In genomic region chr21:44883250-44883649, GRCh38 we compare ENCODE assay signal across 1 cellular context.
TF ChIP-seq lines count a peak whose summit lies in the region.

No MANE protein-coding gene starts in this region.

TF ChIP-seq in HepG2, 621 proteins besides CTCF, POLR2A, EP300 and RAD21:
- TF ChIP-seq ZNF124 (CRISPR knock-in tag; IDR thresholded peaks at IDR 0.05) = no peak
- no peak for TF ChIP-seq NCOA2 (CRISPR knock-in tag; IDR thresholded peaks at IDR 0.05)
- no peak for TF ChIP-seq ZNF33B (CRISPR knock-in tag; IDR thresholded peaks at IDR 0.05)
- no peak for TF ChIP-seq SP4 (CRISPR knock-in tag; IDR thresholded peaks at IDR 0.05)
- TF ChIP-seq PCBP1 (IDR thresholded peaks at IDR 0.05; ENCODE audit: borderline replicate concordance, low read depth, low read length) = no peak
- TF ChIP-seq ZNF232 (CRISPR knock-in tag; IDR thresholded peaks at IDR 0.05; ENCODE audit: borderline replicate concordance) = no peak
- TF ChIP-seq ZSCAN31 (CRISPR knock-in tag; IDR thresholded peaks at IDR 0.05; ENCODE audit: low read depth) = no peak
- TF ChIP-seq HMG20A (CRISPR knock-in tag; IDR thresholded peaks at IDR 0.05; ENCODE audit: borderline replicate concordance) = no peak
- TF ChIP-seq TMF1 (CRISPR knock-in tag; IDR thresholded peaks at IDR 0.05; ENCODE audit: low read depth) = no peak
- TF ChIP-seq ZNF235 (CRISPR knock-in tag; IDR thresholded peaks at IDR 0.05; ENCODE audit: borderline replicate concordance) = no peak
